Comparison of ENCODE assay signal across 1 cellular context in genomic region chr6:130697661-130698535, GRCh38.
TF ChIP-seq lines count a peak whose summit lies in the region.

No MANE protein-coding gene starts in this region.

TF ChIP-seq in HepG2, 621 proteins besides CTCF, POLR2A, EP300 and RAD21 (continued from another document):
- TF ChIP-seq ZNF512B (CRISPR knock-in tag; IDR thresholded peaks at IDR 0.05; ENCODE audit: borderline replicate concordance) = 0 out of 2 replicates have a peak, but pooled peaks have one; percentile 33
- no peak for TF ChIP-seq ZNF362 (CRISPR knock-in tag; IDR thresholded peaks at IDR 0.05; ENCODE audit: borderline replicate concordance)
- no peak for TF ChIP-seq ATF5 (CRISPR knock-in tag; IDR thresholded peaks at IDR 0.05; ENCODE audit: low read depth)
- no peak for TF ChIP-seq ZSCAN20 (CRISPR knock-in tag; IDR thresholded peaks at IDR 0.05; ENCODE audit: borderline replicate concordance)
- TF ChIP-seq KLF13 (CRISPR knock-in tag; IDR thresholded peaks at IDR 0.05) = no peak
- no peak for TF ChIP-seq ZNF572 (CRISPR knock-in tag; IDR thresholded peaks at IDR 0.05)
- TF ChIP-seq HIVEP1 (CRISPR knock-in tag; IDR thresholded peaks at IDR 0.05) = no peak
- no peak for TF ChIP-seq LCORL (IDR thresholded peaks at IDR 0.05)
- TF ChIP-seq LCORL (CRISPR knock-in tag; IDR thresholded peaks at IDR 0.05) = no peak
- no peak for TF ChIP-seq RELA (CRISPR knock-in tag; IDR thresholded peaks at IDR 0.05)
- TF ChIP-seq XRCC5 (optimal IDR thresholded peaks at IDR 0.05; ENCODE audit: low read length) = no peak
- peak in 1 of 2 experiments; percentile 49; a peak in 3 of 4 replicates for TF ChIP-seq MAFK (conservative IDR thresholded peaks at IDR 0.05 in 1 of 2, IDR thresholded peaks at IDR 0.05 in 1 of 2; ENCODE audit: low read length in 2 of 2)
- no peak for TF ChIP-seq ARHGAP35 (CRISPR knock-in tag; IDR thresholded peaks at IDR 0.05; ENCODE audit: borderline replicate concordance)
- peak; percentile 78 for TF ChIP-seq STAG1 (CRISPR knock-in tag; IDR thresholded peaks at IDR 0.05)
- no peak for TF ChIP-seq CREBL2 (CRISPR knock-in tag; IDR thresholded peaks at IDR 0.05; ENCODE audit: borderline replicate concordance)
- no peak for TF ChIP-seq ARNT2 (CRISPR knock-in tag; IDR thresholded peaks at IDR 0.05; ENCODE audit: low read depth)
- peak; percentile 47 for TF ChIP-seq MNT (IDR thresholded peaks at IDR 0.05)
- no peak for TF ChIP-seq GPN1 (CRISPR knock-in tag; IDR thresholded peaks at IDR 0.05; ENCODE audit: borderline replicate concordance)
- TF ChIP-seq HHEX (CRISPR knock-in tag; IDR thresholded peaks at IDR 0.05) = no peak
- no peak for TF ChIP-seq NR2F2 (IDR thresholded peaks at IDR 0.05; ENCODE audit: borderline replicate concordance, low read depth)
- TF ChIP-seq MTERF4 (CRISPR knock-in tag; IDR thresholded peaks at IDR 0.05) = no peak
- TF ChIP-seq ISL2 (CRISPR knock-in tag; IDR thresholded peaks at IDR 0.05) = no peak
- no peak for TF ChIP-seq ZNF343 (CRISPR knock-in tag; IDR thresholded peaks at IDR 0.05)
- TF ChIP-seq MAFF (IDR thresholded peaks at IDR 0.05; ENCODE audit: low read depth, low read length) = peak; percentile 20; the same call in 1 of the 2 replicates
- TF ChIP-seq TFDP1 (CRISPR knock-in tag; IDR thresholded peaks at IDR 0.05; ENCODE audit: borderline replicate concordance) = no peak
- no peak for TF ChIP-seq HNRNPL (IDR thresholded peaks at IDR 0.05; ENCODE audit: low read depth, low read length)
- no peak for TF ChIP-seq KLF12 (CRISPR knock-in tag; IDR thresholded peaks at IDR 0.05; ENCODE audit: borderline replicate concordance)
- no peak for TF ChIP-seq ZBTB4 (CRISPR knock-in tag; IDR thresholded peaks at IDR 0.05; ENCODE audit: borderline replicate concordance)
- no peak for TF ChIP-seq MEIS2 (CRISPR knock-in tag; IDR thresholded peaks at IDR 0.05)
- no peak for TF ChIP-seq HMGXB3 (CRISPR knock-in tag; IDR thresholded peaks at IDR 0.05; ENCODE audit: borderline replicate concordance)
- no peak for TF ChIP-seq AFF4 (CRISPR knock-in tag; IDR thresholded peaks at IDR 0.05)
